ENCODE assay signal across 10 cellular contexts in the genomic region with DNA sequence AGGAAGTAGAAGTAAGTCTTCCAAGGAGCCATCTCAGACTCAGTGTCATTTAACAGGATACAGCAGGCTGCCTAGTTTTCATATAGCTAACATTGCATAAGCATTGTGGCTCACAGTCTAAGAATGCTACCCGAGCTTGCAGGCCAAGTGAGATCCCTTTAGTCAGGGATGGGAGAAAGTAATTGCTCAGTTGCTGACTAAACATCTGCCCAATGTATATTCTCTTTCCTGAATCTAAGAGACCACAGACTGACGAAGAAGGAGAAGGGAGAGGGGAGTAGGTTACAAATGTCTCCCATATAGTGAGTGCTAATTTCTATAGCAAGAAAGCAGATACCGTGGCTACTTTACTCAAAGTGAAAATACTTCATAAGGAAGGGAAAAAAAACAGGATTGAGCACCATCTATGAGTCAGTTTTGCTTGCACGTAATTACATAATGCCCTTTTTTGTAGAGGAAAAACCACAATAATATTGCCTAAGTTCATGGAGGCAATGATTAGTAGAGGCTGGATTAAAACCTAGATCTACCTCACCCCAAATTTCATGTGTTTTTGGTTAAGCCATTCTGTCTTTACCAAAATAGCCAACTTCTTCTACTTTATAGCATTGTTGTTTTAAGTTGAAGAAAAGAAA.
DNase-seq lines count a peak whose midpoint lies in the region; ATAC-seq and TF ChIP-seq lines count a peak whose summit lies in the region.
"Had no signal": no experiment of that assay in that cellular context is flagged by ENCODE, and none has a peak within 500 bp of the region (broad histone marks: within the 10 kb centered on the region; RNA-seq: fewer than 3 reads in every experiment).

No MANE protein-coding gene starts in this region.

- H3K79me2 ChIP-seq in hepatocyte: no peaks in the 10 kb centered on the region

- H3K4me3 ChIP-seq in hepatocyte: no peak overlapping the region
- H3K4me3 ChIP-seq in aorta (ENCODE audit: low read length in 2 of 2): no peak overlapping the region

- H3K27ac ChIP-seq in hepatocyte: peak overlapping the region; percentile 28
- no peak overlapping the region for H3K27ac ChIP-seq in aorta (ENCODE audit: low read depth in 1 of 2, low read length in 2 of 2)

- H3K4me3 Mint-ChIP-seq in activated T-helper 1 cell treated with anti-CD3 and anti-CD28 coated beads, Interleukin-12 subunit alpha, Interleukin-12 subunit beta, Interleukin-2, Interleukin-4 antibody, amounts not matched to agents 30 ng/mL and 10 ng/mL and 1 ng/mL, durations not matched to agents 14 hours and 24 hours and 36 hours: no peak overlapping the region
- no peak overlapping the region for H3K4me3 Mint-ChIP-seq in stimulated activated memory B cell treated with anti-CD40 and anti-IgM and Interleukin-4, amounts not matched to agents 10 μg/mL and 1 μg/mL and 100 μg/mL, for 72 hours
- H3K4me3 Mint-ChIP-seq: activated B cell treated with CpG ODN at 0.5 μM for 24 hours had no signal

- H3K36me3 Mint-ChIP-seq in activated T-helper 1 cell treated with anti-CD3 and anti-CD28 coated beads, Interleukin-12 subunit alpha, Interleukin-12 subunit beta, Interleukin-2, Interleukin-4 antibody, amounts not matched to agents 30 ng/mL and 10 ng/mL and 1 ng/mL, durations not matched to agents 14 hours and 24 hours and 36 hours (ENCODE audit: low read depth): peaks cover 8% of the 10 kb centered on the region
- no peaks in the 10 kb centered on the region for H3K36me3 Mint-ChIP-seq in stimulated activated memory B cell treated with anti-CD40 and anti-IgM and Interleukin-4, amounts not matched to agents 10 μg/mL and 1 μg/mL and 100 μg/mL, for 72 hours

- H3K27me3 Mint-ChIP-seq in activated T-helper 1 cell treated with anti-CD3 and anti-CD28 coated beads, Interleukin-12 subunit alpha, Interleukin-12 subunit beta, Interleukin-2, Interleukin-4 antibody, amounts not matched to agents 30 ng/mL and 10 ng/mL and 1 ng/mL, durations not matched to agents 14 hours and 24 hours and 36 hours (ENCODE audit: insufficient read depth): no peaks in the 10 kb centered on the region
- no peaks in the 10 kb centered on the region for H3K27me3 Mint-ChIP-seq in stimulated activated memory B cell treated with anti-CD40 and anti-IgM and Interleukin-4, amounts not matched to agents 10 μg/mL and 1 μg/mL and 100 μg/mL, for 72 hours
- H3K27me3 Mint-ChIP-seq: activated B cell treated with CpG ODN at 0.5 μM for 24 hours had no signal

- peaks cover 22% of the 10 kb centered on the region for H3K9me3 Mint-ChIP-seq in activated T-helper 1 cell treated with anti-CD3 and anti-CD28 coated beads, Interleukin-12 subunit alpha, Interleukin-12 subunit beta, Interleukin-2, Interleukin-4 antibody, amounts not matched to agents 30 ng/mL and 10 ng/mL and 1 ng/mL, durations not matched to agents 14 hours and 24 hours and 36 hours
- H3K9me3 Mint-ChIP-seq in stimulated activated memory B cell treated with anti-CD40 and anti-IgM and Interleukin-4, amounts not matched to agents 10 μg/mL and 1 μg/mL and 100 μg/mL, for 72 hours: no peaks in the 10 kb centered on the region
- H3K9me3 Mint-ChIP-seq: activated B cell treated with CpG ODN at 0.5 μM for 24 hours had no signal

- H3K4me1 ChIP-seq in hepatocyte (ENCODE audit: insufficient read depth) (no peaks in the 10 kb centered on the region), aorta (ENCODE audit: control insufficient read depth in 1 of 2, insufficient read depth in 2 of 2, low read length in 2 of 2) (peaks cover 0 to 2% of the 10 kb centered on the region in 2 donors)

- intact Hi-C loops in activated T-helper 1 cell treated with anti-CD3 and anti-CD28 coated beads, Interleukin-12 subunit alpha, Interleukin-12 subunit beta, Interleukin-2, Interleukin-4 antibody, amounts not matched to agents 30 ng/mL and 10 ng/mL and 1 ng/mL, durations not matched to agents 14 hours and 24 hours and 36 hours (cut with micrococcal nuclease): loop anchor here (1.0 to 10.0 kb wide), 5 partner anchors 8 to 553 kb away; no protein-coding TSS in a partner anchor
- intact Hi-C loops in aorta (cut with DNase I): no loop called here

- WGBS in hepatocyte (ENCODE audit: low lambda C conversion rate, missing lambda C conversion rate): 79% methylated on average over 4 of the region's 4 CpGs
- 70% methylated on average over 4 of the region's 4 CpGs for WGBS in aorta, 2 donors

- peaks cover 46% of the 10 kb centered on the region for H3K4me1 Mint-ChIP-seq in activated T-helper 1 cell treated with anti-CD3 and anti-CD28 coated beads, Interleukin-12 subunit alpha, Interleukin-12 subunit beta, Interleukin-2, Interleukin-4 antibody, amounts not matched to agents 30 ng/mL and 10 ng/mL and 1 ng/mL, durations not matched to agents 14 hours and 24 hours and 36 hours (ENCODE audit: low read depth)
- peaks cover under 1% of the 10 kb centered on the region for H3K4me1 Mint-ChIP-seq in stimulated activated memory B cell treated with anti-CD40 and anti-IgM and Interleukin-4, amounts not matched to agents 10 μg/mL and 1 μg/mL and 100 μg/mL, for 72 hours

- no peak for TF ChIP-seq CTCF in hepatocyte (IDR thresholded peaks at IDR 0.05; ENCODE audit: poor library complexity)

- DNase-seq in stimulated activated CD4-positive, alpha-beta T cell treated with anti-CD3 and anti-CD28 coated beads, Interleukin-1b, Interleukin-23, amount 100 ng/mL, for 48 hours: peak; percentile 48
- DNase-seq in stimulated activated CD4-positive, alpha-beta T cell treated with anti-CD3 and anti-CD28 coated beads, Interleukin-12 subunit alpha, Interleukin-12 subunit beta, amount 100 ng/mL, for 4 hours: no peak
- DNase-seq in activated T-helper 1 cell treated with anti-CD3 and anti-CD28 coated beads, Interleukin-12 subunit alpha, Interleukin-12 subunit beta, Interleukin-2, Interleukin-4 antibody, amounts not matched to agents 30 ng/mL and 10 ng/mL and 1 ng/mL, durations not matched to agents 14 hours and 24 hours and 36 hours (ENCODE audit: low spot score): no peak
- DNase-seq in hepatocyte (ENCODE audit: low spot score) (peak; percentile 34), aorta (no peak), HK-2 (ENCODE audit: unreplicated experiment) (no peak)
- DNase-seq: activated B cell treated with CpG ODN at 0.5 μM for 24 hours, left ventricle myocardium superior had no signal

- H4K20me1 ChIP-seq in hepatocyte (ENCODE audit: insufficient read depth, poor library complexity, severe bottlenecking): no peaks in the 10 kb centered on the region

- H3K36me3 ChIP-seq in hepatocyte (replicated peaks; ENCODE audit: insufficient read depth, low read depth) (no peaks in the 10 kb centered on the region), aorta (ENCODE audit: control insufficient read depth in 1 of 2, insufficient read depth in 2 of 2, low read length in 1 of 2) (no peaks in the 10 kb centered on the region)

- ATAC-seq in aorta (ENCODE audit: low FRiP score) (peak; percentile 58), HG03045 (IDR thresholded peaks at IDR 0.05; ENCODE audit: unreplicated experiment) (no peak)
- ATAC-seq in stimulated activated memory B cell treated with anti-CD40 and anti-IgM and Interleukin-4, amounts not matched to agents 10 μg/mL and 1 μg/mL and 100 μg/mL, for 72 hours: no peak
- ATAC-seq: left ventricle myocardium superior had no signal

- peak overlapping the region; percentile 31 for H3K27ac Mint-ChIP-seq in activated T-helper 1 cell treated with anti-CD3 and anti-CD28 coated beads, Interleukin-12 subunit alpha, Interleukin-12 subunit beta, Interleukin-2, Interleukin-4 antibody, amounts not matched to agents 30 ng/mL and 10 ng/mL and 1 ng/mL, durations not matched to agents 14 hours and 24 hours and 36 hours
- H3K27ac Mint-ChIP-seq in stimulated activated memory B cell treated with anti-CD40 and anti-IgM and Interleukin-4, amounts not matched to agents 10 μg/mL and 1 μg/mL and 100 μg/mL, for 72 hours: no peak overlapping the region
- H3K27ac Mint-ChIP-seq: activated B cell treated with CpG ODN at 0.5 μM for 24 hours had no signal

- no peaks in the 10 kb centered on the region for H3K9me2 ChIP-seq in hepatocyte (replicated peaks; ENCODE audit: insufficient read depth)

- H3K4me2 ChIP-seq in hepatocyte: no peak overlapping the region

- H3K27me3 ChIP-seq in hepatocyte (no peaks in the 10 kb centered on the region), aorta (ENCODE audit: control insufficient read depth in 1 of 2, insufficient read depth in 2 of 2, low read length in 1 of 2) (no peaks in the 10 kb centered on the region)

- H2AFZ ChIP-seq in hepatocyte: no peak overlapping the region

- H3K9me3 ChIP-seq in hepatocyte (ENCODE audit: low read depth) (no peaks in the 10 kb centered on the region), aorta (ENCODE audit: control insufficient read depth, low read length) (no peaks in the 10 kb centered on the region)

Comparison
In these comparisons a context has a peak if more than half of its experiments do, and no peak if none do; other contexts are left out.
1. DNase-seq: peak in stimulated activated CD4-positive, alpha-beta T cell treated with anti-CD3 and anti-CD28 coated beads, Interleukin-1b, Interleukin-23, amount 100 ng/mL, for 48 hours (single experiment) and hepatocyte (single experiment); none in stimulated activated CD4-positive, alpha-beta T cell treated with anti-CD3 and anti-CD28 coated beads, Interleukin-12 subunit alpha, Interleukin-12 subunit beta, amount 100 ng/mL, for 4 hours (single experiment), activated T-helper 1 cell treated with anti-CD3 and anti-CD28 coated beads, Interleukin-12 subunit alpha, Interleukin-12 subunit beta, Interleukin-2, Interleukin-4 antibody, amounts not matched to agents 30 ng/mL and 10 ng/mL and 1 ng/mL, durations not matched to agents 14 hours and 24 hours and 36 hours (single experiment), aorta (0 of 2) and HK-2 (single experiment).